14 cellular contexts compared by ENCODE assay signal in the genomic region with DNA sequence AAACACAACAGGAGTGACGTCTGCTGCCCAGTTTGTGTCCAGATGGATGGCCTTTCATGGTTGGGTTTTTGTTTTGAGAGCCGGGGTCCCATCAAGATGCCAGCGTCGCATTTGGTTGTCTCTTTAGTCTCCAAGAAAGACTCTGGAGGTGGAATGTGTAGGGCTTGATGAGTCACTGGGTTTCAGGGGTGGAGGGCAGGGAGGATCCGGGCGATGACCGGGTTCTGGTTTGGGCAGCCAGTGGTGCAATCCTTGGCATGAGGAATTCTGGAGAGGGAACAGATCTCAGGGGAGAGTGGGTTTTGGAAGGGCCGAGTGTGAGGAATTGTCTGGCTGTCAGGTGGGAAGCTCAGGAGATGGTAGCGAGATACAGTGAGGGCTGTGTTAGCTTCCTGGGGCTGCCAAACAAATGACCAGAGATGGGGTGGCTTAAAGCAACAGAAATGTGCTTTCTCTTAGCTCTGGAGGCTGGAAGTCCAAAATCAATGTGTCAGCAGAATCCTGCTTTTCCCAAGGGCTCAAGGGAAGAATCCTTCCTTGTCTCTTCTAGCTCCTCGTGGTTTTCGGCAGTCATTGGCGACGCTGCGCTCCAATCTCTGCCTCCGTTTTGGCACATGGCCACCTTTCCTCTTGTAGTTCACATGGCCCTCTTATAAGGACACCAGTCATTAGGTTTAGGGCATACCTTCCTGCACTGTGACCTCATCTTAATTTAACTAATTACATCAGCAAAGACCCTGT. TPM values are rescaled to one million over a fixed set of nuclear protein-coding genes. Genes with fewer than 3 reads are reported as not detected.
DNase-seq lines count a peak whose midpoint lies in the region; ATAC-seq and TF ChIP-seq lines count a peak whose summit lies in the region.
"Had no signal": no experiment of that assay in that cellular context is flagged by ENCODE, and none has a peak within 500 bp of the region (broad histone marks: within the 10 kb centered on the region; RNA-seq: fewer than 3 reads in every experiment).

No MANE protein-coding gene starts in this region.

- TF ChIP-seq CTCF in cardiac fibroblast (IDR thresholded peaks at IDR 0.05; ENCODE audit: low read depth, low read length): no peak

- H3K4me3 ChIP-seq in cardiac fibroblast (replicated peaks in 1 of 2; ENCODE audit: low read depth in 2 of 2, low read length in 2 of 2): no peak overlapping the region
- H3K4me3 ChIP-seq: cardiac muscle cell, HAP-1 had no signal

- peak; percentile 23 for DNase-seq in DMS79 treated with DMSO at 0.1 percent for 48 hours (lab: John Stamatoyannopoulos, UW)
- peak; percentile 32 for DNase-seq in HuH-7.5 (ENCODE audit: low spot score)
- peak; percentile 47 to 71 for DNase-seq in cardiac fibroblast (ENCODE audit: low read depth in 2 of 2)
- peak; percentile 37 for DNase-seq in renal cortical epithelial cell (ENCODE audit: low read depth)
- DNase-seq in NCI-H748 (lab: John Stamatoyannopoulos, UW; ENCODE audit: unreplicated experiment): no peak
- DNase-seq: CD8-positive, alpha-beta T cell; head of caudate nucleus; naive thymus-derived CD4-positive, alpha-beta T cell; NCI-H1105; stimulated activated naive B cell treated with anti-CD40 and anti-IgM and Interleukin-4, amounts not matched to agents 10 μg/mL and 1 μg/mL and 100 μg/mL, for 72 hours had no signal

- no peak for ATAC-seq in GM21825 (IDR thresholded peaks at IDR 0.05; ENCODE audit: unreplicated experiment)
- ATAC-seq in HG03520 (IDR thresholded peaks at IDR 0.05; ENCODE audit: unreplicated experiment): no peak
- ATAC-seq: CD8-positive, alpha-beta T cell; naive thymus-derived CD4-positive, alpha-beta T cell; stimulated activated naive B cell treated with anti-CD40 and anti-IgM and Interleukin-4, amounts not matched to agents 10 μg/mL and 1 μg/mL and 100 μg/mL, for 72 hours had no signal

RNA-seq across cellular contexts. Expression of a gene that starts 26.4 kb away (rescaled TPM):
- 28.1 and 52.5 TPM in 2 replicates for total RNA-seq in renal cortical epithelial cell

RNA-seq across cellular contexts. Expression of a gene that starts 41.0 kb away (rescaled TPM):
- total RNA-seq in renal cortical epithelial cell: 57.4 and 79.0 TPM in 2 replicates
